Comparison of ENCODE assay signal across 11 cellular contexts in genomic region chr3:64188810-64189560, GRCh38. TPM values are rescaled to one million over a fixed set of nuclear protein-coding genes. Genes with fewer than 3 reads are reported as not detected.
DNase-seq lines count a peak whose midpoint lies in the region; ATAC-seq, FAIRE-seq and TF ChIP-seq lines count a peak whose summit lies in the region.
"Had no signal": no experiment of that assay in that cellular context is flagged by ENCODE, and none has a peak within 500 bp of the region (broad histone marks: within the 10 kb centered on the region; RNA-seq: fewer than 3 reads in every experiment).

No MANE protein-coding gene starts in this region.

- intact Hi-C loops in kidney (cut with DNase I): no loop called here

- ATAC-seq in naive thymus-derived CD8-positive, alpha-beta T cell: no peak
- ATAC-seq in HG03159 (IDR thresholded peaks at IDR 0.05; ENCODE audit: unreplicated experiment) (no peak), HG03520 (IDR thresholded peaks at IDR 0.05; ENCODE audit: unreplicated experiment) (no peak)
- ATAC-seq: stimulated activated memory B cell treated with anti-CD40 and anti-IgM and Interleukin-4, amounts not matched to agents 10 μg/mL and 1 μg/mL and 100 μg/mL, for 72 hours had no signal

- H3K4me1 Mint-ChIP-seq in naive thymus-derived CD8-positive, alpha-beta T cell: no peaks in the 10 kb centered on the region
- H3K4me1 Mint-ChIP-seq: stimulated activated memory B cell treated with anti-CD40 and anti-IgM and Interleukin-4, amounts not matched to agents 10 μg/mL and 1 μg/mL and 100 μg/mL, for 72 hours had no signal

- H3K4me1 ChIP-seq in kidney (ENCODE audit: control insufficient read depth in 1 of 2, insufficient read depth in 1 of 2, low read depth in 1 of 2, low read length in 2 of 2): peaks cover 13 to 22% of the 10 kb centered on the region in 2 donors
- H3K4me1 ChIP-seq in stomach smooth muscle (ENCODE audit: control insufficient read depth, insufficient read depth, low read length): peaks cover 51% of the 10 kb centered on the region

- POLR2A ChIA-PET in naive thymus-derived CD8-positive, alpha-beta T cell (lab: Charles Lee): no interaction called here

- H3K4me3 Mint-ChIP-seq in naive thymus-derived CD8-positive, alpha-beta T cell: no peak overlapping the region
- H3K4me3 Mint-ChIP-seq: stimulated activated memory B cell treated with anti-CD40 and anti-IgM and Interleukin-4, amounts not matched to agents 10 μg/mL and 1 μg/mL and 100 μg/mL, for 72 hours had no signal

- H3K9ac ChIP-seq in kidney (ENCODE audit: low read length in 2 of 2) (no peak overlapping the region), stomach smooth muscle (ENCODE audit: low read length in 2 of 2) (no peak overlapping the region)

- H3K36me3 ChIP-seq in kidney (ENCODE audit: control insufficient read depth in 1 of 2, insufficient read depth in 2 of 2, low read length in 2 of 2) (no peaks in the 10 kb centered on the region), stomach smooth muscle (ENCODE audit: control insufficient read depth in 2 of 2, insufficient read depth in 2 of 2, low read length in 2 of 2) (peaks cover 0 to 2% of the 10 kb centered on the region in 2 donors)

- TF ChIP-seq CTCF in kidney (IDR thresholded peaks at IDR 0.05; ENCODE audit: borderline replicate concordance, extremely low read depth, insufficient read depth): no peak

- H3K27ac ChIP-seq in kidney (ENCODE audit: low read depth in 2 of 2, low read length in 2 of 2) (peak overlapping the region; percentile 20 to 49), stomach smooth muscle (ENCODE audit: low read length) (peak overlapping the region; percentile 78)

- no peaks in the 10 kb centered on the region for H3K9me3 ChIP-seq in kidney (ENCODE audit: control insufficient read depth in 1 of 2, low read length in 2 of 2)
- no peaks in the 10 kb centered on the region for H3K9me3 ChIP-seq in stomach smooth muscle (ENCODE audit: control insufficient read depth in 2 of 2, low read length in 2 of 2)

- peak; percentile 98 for DNase-seq in HT1080 (ENCODE audit: low read depth)
- peak; percentile 40 for DNase-seq in brain pericyte (ENCODE audit: low read depth, low spot score)
- DNase-seq in kidney: no peak
- DNase-seq in naive thymus-derived CD8-positive, alpha-beta T cell: no peak
- no peak for DNase-seq in NCI-H2227 (lab: John Stamatoyannopoulos, UW; ENCODE audit: unreplicated experiment)
- DNase-seq: RPMI8226 had no signal

- no peaks in the 10 kb centered on the region for H3K27me3 ChIP-seq in stomach smooth muscle (ENCODE audit: control insufficient read depth in 1 of 2, insufficient read depth in 2 of 2, low read length in 2 of 2)

- H3K9me3 Mint-ChIP-seq in naive thymus-derived CD8-positive, alpha-beta T cell: peaks cover 0 to 16% (median 2%) of the 10 kb centered on the region in 9 donors

- peaks cover 0 to 4% (median 0%) of the 10 kb centered on the region in 3 donors for H3K36me3 Mint-ChIP-seq in naive thymus-derived CD8-positive, alpha-beta T cell

- H3K27ac Mint-ChIP-seq in naive thymus-derived CD8-positive, alpha-beta T cell: no peak overlapping the region
- H3K27ac Mint-ChIP-seq: stimulated activated memory B cell treated with anti-CD40 and anti-IgM and Interleukin-4, amounts not matched to agents 10 μg/mL and 1 μg/mL and 100 μg/mL, for 72 hours had no signal

- FAIRE-seq in kidney (lab: Jason Lieb, UNC): no peak
- FAIRE-seq: endometrium had no signal

- peaks cover 2 to 21% (median 8%) of the 10 kb centered on the region in 5 donors for H3K27me3 Mint-ChIP-seq in naive thymus-derived CD8-positive, alpha-beta T cell
- H3K27me3 Mint-ChIP-seq: stimulated activated memory B cell treated with anti-CD40 and anti-IgM and Interleukin-4, amounts not matched to agents 10 μg/mL and 1 μg/mL and 100 μg/mL, for 72 hours had no signal

- H3K4me3 ChIP-seq in kidney (ENCODE audit: low read length in 2 of 2) (no peak overlapping the region), stomach smooth muscle (ENCODE audit: low read length in 2 of 2) (no peak overlapping the region)

RNA-seq across cellular contexts. Expression of gene PRICKLE2, which starts 36.3 kb away (rescaled TPM):
- total RNA-seq in HT1080 (2014; rRNA removed; shearing (Covaris generic)): 7.6 and 9.5 TPM in 2 replicates
- polyA plus RNA-seq in HT1080 (2015; cell fraction: cytosol; rRNA removed): 2.3 and 3.5 TPM in 2 replicates
- polyA plus RNA-seq in HT1080 (2015; cell fraction: nucleus; rRNA removed): 6.9 and 7.9 TPM in 2 replicates
- 22.9 TPM for total RNA-seq in kidney
- polyA plus RNA-seq in kidney (ENCODE audit: insufficient read depth, low read depth, low replicate concordance): 3.5 TPM
- total RNA-seq in naive thymus-derived CD8-positive, alpha-beta T cell: not detected
- not detected for polyA plus RNA-seq in naive thymus-derived CD8-positive, alpha-beta T cell

Comparison
In these comparisons a context has a peak if more than half of its experiments do, and no peak if none do; other contexts are left out.
1. DNase-seq: peak in HT1080 (single experiment) and brain pericyte (single experiment); none in kidney (single experiment), naive thymus-derived CD8-positive, alpha-beta T cell (0 of 10) and NCI-H2227 (single experiment).